Comparison of ENCODE assay signal across 8 cellular contexts in genomic region chr16:57184890-57185445, GRCh38. TPM values are rescaled to one million over a fixed set of nuclear protein-coding genes. Genes with fewer than 3 reads are reported as not detected.
DNase-seq lines count a peak whose midpoint lies in the region; ATAC-seq and TF ChIP-seq lines count a peak whose summit lies in the region.

No MANE protein-coding gene starts in this region.

- peaks cover 41% of the 10 kb centered on the region for H3K4me1 ChIP-seq in CD4-positive, alpha-beta memory T cell (ENCODE audit: insufficient read depth, low read length)
- peaks cover 29% of the 10 kb centered on the region in 2 experiments for H3K4me1 ChIP-seq in neutrophil (ENCODE audit: control insufficient read depth in 1 of 2, insufficient read depth in 1 of 2, low read depth in 1 of 2, low read length in 1 of 2)

- no peaks in the 10 kb centered on the region for H3K27me3 Mint-ChIP-seq in CD4-positive, alpha-beta memory T cell
- H3K27me3 Mint-ChIP-seq in effector memory CD8-positive, alpha-beta T cell: no peaks in the 10 kb centered on the region

- H3K4me3 ChIP-seq in CD4-positive, alpha-beta memory T cell (ENCODE audit: low read length in 2 of 2): peak overlapping the region; percentile 80 to 88
- H3K4me3 ChIP-seq in NB4 (ENCODE audit: low read depth, low read length) (peak overlapping the region; percentile 96), neutrophil (ENCODE audit: low read depth in 1 of 2, low read length in 1 of 2) (peak overlapping the region; percentile 96 to 100)

- POLR2A ChIA-PET in CD4-positive, alpha-beta memory T cell (lab: Charles Lee; ENCODE audit: partially characterized antibody): interaction anchor here (0.9 to 2.0 kb wide), 16 partner anchors 10 to 941 kb away, joined by 3 to 15 read pairs (median 4); partner anchors contain the start of genes ARL2BP, CPNE2 and HERPUD1

- no peaks in the 10 kb centered on the region for H3K9me3 ChIP-seq in CD4-positive, alpha-beta memory T cell (ENCODE audit: control insufficient read depth in 1 of 2, low read length in 2 of 2)
- no peaks in the 10 kb centered on the region for H3K9me3 ChIP-seq in neutrophil

- H3K27ac Mint-ChIP-seq in CD4-positive, alpha-beta memory T cell: peak overlapping the region; percentile 95 to 99 (median 97)
- H3K27ac Mint-ChIP-seq in effector memory CD8-positive, alpha-beta T cell: peak overlapping the region; percentile 99

- peak overlapping the region; percentile 86 for H3K27ac ChIP-seq in CD4-positive, alpha-beta memory T cell (ENCODE audit: low read depth, low read length)
- peak overlapping the region; percentile 89 for H3K27ac ChIP-seq in neutrophil

- H3K4me3 Mint-ChIP-seq in CD4-positive, alpha-beta memory T cell: peak overlapping the region; percentile 97 to 99 (median 99)
- H3K4me3 Mint-ChIP-seq in effector memory CD8-positive, alpha-beta T cell: peak overlapping the region; percentile 96 to 99

- TF ChIP-seq CTCF in NB4 (IDR thresholded peaks at IDR 0.05; ENCODE audit: low read depth, low read length) (no peak), neutrophil (IDR thresholded peaks at IDR 0.05) (no peak)

- peaks cover 33 to 55% (median 43%) of the 10 kb centered on the region in 4 donors for H3K4me1 Mint-ChIP-seq in CD4-positive, alpha-beta memory T cell
- H3K4me1 Mint-ChIP-seq in effector memory CD8-positive, alpha-beta T cell (ENCODE audit: low read depth in 2 of 2): peaks cover 30 to 52% of the 10 kb centered on the region in 2 donors

- no peak for DNase-seq in CD4-positive, alpha-beta memory T cell
- DNase-seq in NB4 (ENCODE audit: low read depth) (no peak), GM03348 (ENCODE audit: low spot score) (no peak), SHP77 (lab: John Stamatoyannopoulos, UW) (no peak), mesenteric fat pad (ENCODE audit: low spot score) (no peak)
- no peak for DNase-seq in effector memory CD8-positive, alpha-beta T cell

- TF ChIP-seq POLR2A in NB4 (IDR thresholded peaks at IDR 0.05; ENCODE audit: extremely low read depth, insufficient read length): no peak

- no peaks in the 10 kb centered on the region for H3K36me3 ChIP-seq in CD4-positive, alpha-beta memory T cell (ENCODE audit: insufficient read depth, low read length)
- peaks cover 4% of the 10 kb centered on the region for H3K36me3 ChIP-seq in neutrophil

- peaks cover 0 to 24% of the 10 kb centered on the region in 2 donors for H3K36me3 Mint-ChIP-seq in CD4-positive, alpha-beta memory T cell
- peaks cover 22% of the 10 kb centered on the region for H3K36me3 Mint-ChIP-seq in effector memory CD8-positive, alpha-beta T cell (ENCODE audit: insufficient read depth)

- CTCF ChIA-PET in CD4-positive, alpha-beta memory T cell (lab: Charles Lee; ENCODE audit: partially characterized antibody): interaction anchor here (0.9 to 2.0 kb wide), 3 partner anchors 8 to 335 kb away, joined by 3 to 10 read pairs (median 4); partner anchors contain the start of gene CPNE2

- no peaks in the 10 kb centered on the region for H3K9me3 Mint-ChIP-seq in CD4-positive, alpha-beta memory T cell
- H3K9me3 Mint-ChIP-seq in effector memory CD8-positive, alpha-beta T cell: no peaks in the 10 kb centered on the region

- no peaks in the 10 kb centered on the region for H3K27me3 ChIP-seq in CD4-positive, alpha-beta memory T cell (ENCODE audit: insufficient read depth, low read length)
- no peaks in the 10 kb centered on the region for H3K27me3 ChIP-seq in neutrophil

- intact Hi-C loops in CD4-positive, alpha-beta memory T cell (cut with micrococcal nuclease): loop anchor here (5.0 to 10.0 kb wide), 3 partner anchors 103 to 260 kb away; partner anchors contain the start of genes CIAPIN1 and COQ9

- no peak for ATAC-seq in effector memory CD8-positive, alpha-beta T cell (replicated peaks)
- no peak for ATAC-seq in HG02870 (IDR thresholded peaks at IDR 0.05; ENCODE audit: unreplicated experiment)

RNA-seq across cellular contexts. Expression of gene PSME3IP1, which starts 0.9 kb away (rescaled TPM):
- 100 to 1,000 TPM; 147 to 157 TPM for total RNA-seq in CD4-positive, alpha-beta memory T cell
- polyA plus RNA-seq in CD4-positive, alpha-beta memory T cell: 10 to 100 TPM; 59.9 to 64.5 TPM
- 61.1 TPM for total RNA-seq in mesenteric fat pad

RNA-seq across cellular contexts. Expression of gene RSPRY1, which starts 1.2 kb away (rescaled TPM):
- total RNA-seq in CD4-positive, alpha-beta memory T cell: 10 to 100 TPM; 32.8 to 38.0 TPM
- polyA plus RNA-seq in CD4-positive, alpha-beta memory T cell: 10 to 100 TPM; 28.5 to 34.0 TPM
- 26.0 TPM for total RNA-seq in mesenteric fat pad
